Comparison of ENCODE assay signal across 8 cellular contexts in the genomic region with DNA sequence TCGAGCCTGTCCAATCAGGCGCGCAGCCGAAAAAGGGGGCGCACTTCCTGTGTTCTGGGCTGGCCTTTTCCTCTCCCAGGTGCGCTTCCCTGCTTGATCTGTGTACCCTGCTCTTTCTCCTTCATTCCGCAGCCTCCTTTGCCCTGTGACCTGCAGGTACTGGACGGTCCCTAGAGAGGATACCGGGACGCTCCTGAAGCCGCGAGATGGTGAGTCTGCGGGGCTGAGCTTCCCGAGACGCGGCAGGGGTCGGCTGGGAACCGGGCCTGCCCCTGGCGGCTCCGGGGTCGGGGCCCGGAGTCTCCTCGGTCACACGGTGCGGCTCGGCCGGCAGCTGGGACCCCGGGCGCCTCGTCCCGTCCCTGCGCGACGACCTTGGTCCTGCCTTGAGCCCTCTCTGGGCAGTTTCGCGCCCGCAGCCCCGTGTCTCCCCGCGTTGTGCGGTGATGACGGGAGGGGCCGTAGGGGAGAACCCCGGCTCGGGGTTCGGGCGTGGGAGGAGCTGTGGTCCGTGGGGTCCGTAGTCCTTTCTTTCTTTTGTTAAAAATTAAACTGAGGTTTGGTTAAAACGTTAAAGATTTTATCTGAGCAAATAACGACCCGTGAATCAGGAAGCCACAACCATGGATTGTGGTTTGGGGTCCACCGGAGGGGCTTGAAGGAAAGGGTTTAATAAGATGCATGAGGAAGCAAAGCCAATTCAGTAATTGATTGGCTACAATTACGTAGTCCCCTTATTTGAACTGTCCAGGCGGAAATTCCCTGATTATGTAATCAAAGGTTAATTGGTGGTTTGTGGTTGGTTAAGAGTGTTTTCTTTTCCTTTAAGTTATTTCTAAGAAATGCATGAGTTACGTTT.
DNase-seq lines count a peak whose midpoint lies in the region; ATAC-seq and TF ChIP-seq lines count a peak whose summit lies in the region.

No MANE protein-coding gene starts in this region.

- H3K27me3 Mint-ChIP-seq in mesothelial cell of epicardium (ENCODE audit: low read depth): peaks cover 11% of the 10 kb centered on the region

- H3K4me3 Mint-ChIP-seq in mesothelial cell of epicardium: peak overlapping the region; percentile 87

- H3K27ac Mint-ChIP-seq in mesothelial cell of epicardium: peak overlapping the region; percentile 82

- peaks cover 10% of the 10 kb centered on the region for H3K4me1 Mint-ChIP-seq in mesothelial cell of epicardium

- peaks cover 8% of the 10 kb centered on the region for H3K27me3 ChIP-seq in ectodermal cell (ENCODE audit: control insufficient read depth, insufficient read depth, low read length, poor library complexity, severe bottlenecking)

- TF ChIP-seq CTCF in GM12875 (IDR thresholded peaks at IDR 0.05; ENCODE audit: borderline replicate concordance, insufficient read depth, low read depth, low read length): no peak
- TF ChIP-seq CTCF in mesothelial cell of epicardium (IDR thresholded peaks at IDR 0.05; ENCODE audit: unreplicated experiment): no peak

- H3K9me3 ChIP-seq in ectodermal cell (ENCODE audit: control insufficient read depth, low read length): no peaks in the 10 kb centered on the region

- H3K36me3 ChIP-seq in ectodermal cell (ENCODE audit: control insufficient read depth, insufficient read depth, low read length): peaks cover 26% of the 10 kb centered on the region

- H3K36me3 Mint-ChIP-seq in mesothelial cell of epicardium: peaks cover 2% of the 10 kb centered on the region

- H3K4me3 ChIP-seq in GM12875 (ENCODE audit: low read depth, low read length) (peak overlapping the region; percentile 81), ectodermal cell (ENCODE audit: insufficient read depth, low read depth, low read length) (peak overlapping the region; percentile 84)

- 4% methylated on average over 56 of the region's 56 CpGs for WGBS in ectodermal cell, 2 experiments

- no peak overlapping the region for H3K27ac ChIP-seq in ectodermal cell (ENCODE audit: insufficient read depth, low read depth, low read length, poor library complexity, severe bottlenecking)

- peak; percentile 90 for DNase-seq in LoVo (ENCODE audit: low spot score)
- peak; percentile 86 to 88 for DNase-seq in activated CD4-positive, alpha-beta T cell treated with anti-CD3 and anti-CD28 coated beads, Interleukin-2, amount 50 U/mL, for 48 hours
- peak; percentile 62 to 86 for DNase-seq in mesothelial cell of epicardium (ENCODE audit: low spot score in 2 of 2, unreplicated experiment in 2 of 2)
- peak; percentile 73 to 81 for DNase-seq in stimulated activated CD8-positive, alpha-beta memory T cell treated with anti-CD3 and anti-CD28 coated beads, Interleukin-15, amount 100 ng/mL, for 48 hours (ENCODE audit: low read depth in 2 of 2)
- DNase-seq in Kasumi-1 (lab: John Stamatoyannopoulos, UW): no peak

- ATAC-seq in GM21825 (IDR thresholded peaks at IDR 0.05; ENCODE audit: unreplicated experiment): peak; percentile 49

- H3K9me3 Mint-ChIP-seq in mesothelial cell of epicardium: no peaks in the 10 kb centered on the region

- no peaks in the 10 kb centered on the region for H3K4me1 ChIP-seq in ectodermal cell (ENCODE audit: control insufficient read depth, insufficient read depth, low read length)

Comparison
In these comparisons a context has a peak if more than half of its experiments do, and no peak if none do; other contexts are left out.
1. DNase-seq: peak in LoVo (single experiment), activated CD4-positive, alpha-beta T cell treated with anti-CD3 and anti-CD28 coated beads, Interleukin-2, amount 50 U/mL, for 48 hours (2 of 2), mesothelial cell of epicardium (2 of 2) and stimulated activated CD8-positive, alpha-beta memory T cell treated with anti-CD3 and anti-CD28 coated beads, Interleukin-15, amount 100 ng/mL, for 48 hours (2 of 2); none in Kasumi-1 (0 of 2).